ENCODE assay signal across 7 cellular contexts in the genomic region with DNA sequence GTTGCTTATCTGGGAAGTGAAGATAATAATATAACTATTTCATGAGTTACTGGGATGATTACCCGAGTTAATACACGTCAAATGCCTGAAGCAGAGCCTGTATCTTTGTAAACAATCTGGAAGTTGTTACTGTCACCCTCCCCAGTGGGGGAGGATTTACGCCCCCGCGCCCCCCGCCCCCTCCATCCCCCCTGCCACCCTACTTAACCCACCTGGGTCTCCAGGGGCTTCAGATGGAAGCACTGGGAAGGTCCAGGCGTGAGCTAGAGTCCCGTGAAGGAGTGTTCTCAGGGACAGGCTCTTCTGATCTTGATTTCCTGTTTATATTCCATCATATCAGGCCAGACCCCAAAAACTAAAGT. TPM values are rescaled to one million over a fixed set of nuclear protein-coding genes. Genes with fewer than 3 reads are reported as not detected.
DNase-seq lines count a peak whose midpoint lies in the region; ATAC-seq and TF ChIP-seq lines count a peak whose summit lies in the region.

No MANE protein-coding gene starts in this region.

- H3K4me3 ChIP-seq in H7 (ENCODE audit: insufficient read depth, low read depth, low read length) = peak overlapping the region; percentile 84
- peak overlapping the region; percentile 97 for H3K4me3 ChIP-seq in fibroblast of villous mesenchyme (ENCODE audit: low read depth, low read length)
- H3K4me3 ChIP-seq in skeletal muscle tissue (ENCODE audit: low read length in 3 of 3) = peak overlapping the region; percentile 79 to 87 (median 86)

- H3K36me3 ChIP-seq in H7 (replicated peaks; ENCODE audit: control insufficient read depth, insufficient read depth, low read length) (no peaks in the 10 kb centered on the region; the same call in 1 of the 2 replicates), skeletal muscle tissue (ENCODE audit: control insufficient read depth in 3 of 3, insufficient read depth in 3 of 3, low read length in 3 of 3) (peaks cover 0 to 3% (median 2%) of the 10 kb centered on the region in 3 donors)

- POLR2A ChIA-PET in T-cell (lab: Charles Lee) = interaction anchor here in 1 of 2 donors (0.6 kb wide), 1 partner anchor 12 kb away, joined by 3 read pairs; no protein-coding TSS in a partner anchor

- H3K4me3 Mint-ChIP-seq in T-cell = peak overlapping the region; percentile 78 to 92 (median 83)

- peak overlapping the region; percentile 87 to 91 (median 91) for H3K9ac ChIP-seq in skeletal muscle tissue (ENCODE audit: low read depth in 1 of 3, low read length in 3 of 3)

- no peaks in the 10 kb centered on the region for H3K27me3 Mint-ChIP-seq in T-cell

- H3K27me3 ChIP-seq in H7 (ENCODE audit: control insufficient read depth, insufficient read depth, low read length) (no peaks in the 10 kb centered on the region), skeletal muscle tissue (ENCODE audit: control insufficient read depth in 3 of 3, insufficient read depth in 3 of 3, low read length in 3 of 3) (no peaks in the 10 kb centered on the region)

- CTCF ChIA-PET in T-cell (lab: Charles Lee) = interaction anchor here (0.5 to 3.1 kb wide), 9 partner anchors 12 to 133 kb away, joined by 3 to 45 read pairs (median 4); a partner anchor contains a TSS

- peaks cover 5% of the 10 kb centered on the region for H3K36me3 Mint-ChIP-seq in T-cell

- H3K27ac Mint-ChIP-seq in T-cell = peak overlapping the region; percentile 77 to 92

- peaks cover 19 to 32% (median 25%) of the 10 kb centered on the region in 3 donors for H3K4me1 Mint-ChIP-seq in T-cell

- no peak for TF ChIP-seq CTCF in fibroblast of villous mesenchyme (IDR thresholded peaks at IDR 0.05; ENCODE audit: insufficient read depth, low read depth, low read length)

- ATAC-seq in T-cell (replicated peaks in 1 of 4) = no peak

- no peaks in the 10 kb centered on the region for H3K9me3 Mint-ChIP-seq in T-cell

- H3K4me1 ChIP-seq in skeletal muscle tissue (ENCODE audit: control insufficient read depth in 3 of 3, insufficient read depth in 3 of 3, low read length in 3 of 3) = peaks cover 6 to 16% (median 13%) of the 10 kb centered on the region in 3 donors

- DNase-seq in H7 (peak; percentile 76), T-cell (no peak), fibroblast of villous mesenchyme (ENCODE audit: low read depth) (no peak), C1 segment of cervical spinal cord (lab: John Stamatoyannopoulos, UW) (no peak), MV-4-11 (lab: John Stamatoyannopoulos, UW) (no peak), NAMALWA (ENCODE audit: low spot score) (no peak)

- peak overlapping the region; percentile 81 for H3K27ac ChIP-seq in skeletal muscle tissue (ENCODE audit: low read depth, low read length)

- H3K9me3 ChIP-seq in skeletal muscle tissue (ENCODE audit: control insufficient read depth in 3 of 3, low read length in 3 of 3) = no peaks in the 10 kb centered on the region

RNA-seq across cellular contexts. Expression of a gene that starts 0.7 kb away (rescaled TPM):
- 207 and 232 TPM in 2 replicates for total RNA-seq in H7 (2014; rRNA removed; shearing (Covaris generic))
- total RNA-seq in T-cell (10 to 100 TPM; 56.7 to 78.4 (median 64.4) TPM), fibroblast of villous mesenchyme (139 and 219 TPM in 2 replicates), skeletal muscle tissue (59.5 TPM)

RNA-seq across cellular contexts. Expression of a gene that starts 49.9 kb away (rescaled TPM):
- not detected in 2 replicates for total RNA-seq in H7 (2014; rRNA removed; shearing (Covaris generic))
- total RNA-seq in T-cell (not detected), fibroblast of villous mesenchyme (not detected in 2 replicates), skeletal muscle tissue (under 0.01 TPM)
